In the genomic region with DNA sequence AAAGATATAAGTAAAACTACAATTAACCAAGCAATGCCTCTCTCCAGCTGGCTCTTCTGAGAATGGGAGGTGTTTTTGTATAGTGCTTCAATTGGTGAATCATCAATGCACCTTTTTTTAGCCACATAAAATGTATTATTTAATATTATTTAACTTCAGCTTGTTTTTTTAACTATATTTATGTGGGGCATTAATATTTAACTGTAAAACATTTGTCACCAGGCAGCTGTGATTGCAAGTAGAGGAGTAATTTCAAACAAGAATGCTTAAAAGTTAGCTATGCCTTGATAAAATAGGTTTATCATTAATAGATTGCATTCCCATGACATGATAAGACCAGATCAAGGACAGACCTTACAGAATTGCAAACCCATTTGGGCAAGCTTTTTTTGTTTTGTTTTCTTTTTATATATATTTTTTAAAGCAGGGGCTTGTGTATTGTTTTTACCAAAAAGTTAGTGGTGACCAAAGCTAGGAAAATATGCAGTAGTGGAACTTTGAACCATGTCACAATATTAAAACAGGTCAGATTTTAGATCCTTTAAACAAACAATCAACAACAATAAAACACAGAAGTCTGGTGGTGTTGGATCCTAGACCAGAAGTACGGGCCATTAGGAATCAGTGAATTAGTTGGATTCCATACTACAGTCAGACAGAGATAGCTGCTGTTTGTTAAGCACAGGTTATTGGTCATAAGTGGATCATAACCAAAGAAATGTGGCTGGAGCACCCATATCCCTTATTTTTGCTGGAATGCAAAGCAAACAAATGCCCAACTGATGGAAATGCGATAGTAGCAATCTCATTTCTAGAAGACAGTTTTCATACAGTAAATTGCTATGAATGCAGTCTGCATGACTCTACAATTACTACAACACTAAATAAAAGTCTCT, we compare ENCODE assay signal across 20 cellular contexts. TPM values are rescaled to one million over a fixed set of nuclear protein-coding genes. Genes with fewer than 3 reads are reported as not detected.
DNase-seq lines count a peak whose midpoint lies in the region; ATAC-seq and TF ChIP-seq lines count a peak whose summit lies in the region.
"Had no signal": no experiment of that assay in that cellular context is flagged by ENCODE, and none has a peak within 500 bp of the region (broad histone marks: within the 10 kb centered on the region; RNA-seq: fewer than 3 reads in every experiment).

No MANE protein-coding gene starts in this region.

- no peak for TF ChIP-seq EP300 in gastroesophageal sphincter (IDR thresholded peaks at IDR 0.05)

- peaks cover 0 to 11% (median 3%) of the 10 kb centered on the region in 7 donors for H3K9me3 Mint-ChIP-seq in CD14-positive monocyte
- H3K9me3 Mint-ChIP-seq: activated CD4-positive, alpha-beta T cell treated with anti-CD3 and anti-CD28 coated beads, Interleukin-2, amount 10 ng/mL, durations not matched to agents 7 days and 5 days had no signal

- H4K20me1 ChIP-seq in GM23248 (ENCODE audit: insufficient read depth), result no peaks in the 10 kb centered on the region
- no peaks in the 10 kb centered on the region for H4K20me1 ChIP-seq in smooth muscle cell (ENCODE audit: low read depth)

- ATAC-seq in gastroesophageal sphincter (no peak), omental fat pad (ENCODE audit: low FRiP score) (no peak)

- WGBS in GM23248 (ENCODE audit: low coverage in 1 of 2, low lambda C conversion rate in 2 of 2, missing lambda C conversion rate in 2 of 2), 2 experiments, result 99 to 100% methylated on average over 2 of the region's 2 CpGs
- 83 to 87% methylated on average over 2 of the region's 2 CpGs for WGBS in gastroesophageal sphincter (ENCODE audit: low coverage in 1 of 2), 2 donors
- 93% methylated on average over 2 of the region's 2 CpGs for WGBS in smooth muscle cell (ENCODE audit: low lambda C conversion rate)
- WGBS in lower leg skin, 2 donors, result 80 to 83% methylated on average over 2 of the region's 2 CpGs

- H3K36me3 ChIP-seq in GM23248 (ENCODE audit: low read depth) (peaks cover 53% of the 10 kb centered on the region), adipocyte (ENCODE audit: control insufficient read depth, insufficient read depth, low read length, severe bottlenecking) (peaks cover 29% of the 10 kb centered on the region), gastroesophageal sphincter (peaks cover 0 to 18% of the 10 kb centered on the region in 2 donors), smooth muscle cell (ENCODE audit: low read depth) (peaks cover 4% of the 10 kb centered on the region)

- peaks cover 3 to 14% of the 10 kb centered on the region in 2 donors for H3K36me3 Mint-ChIP-seq in CD14-positive monocyte
- H3K36me3 Mint-ChIP-seq: CD4-positive, alpha-beta memory T cell had no signal

- H3K27ac ChIP-seq in GM23248 (0 out of 2 replicates have a peak overlapping the region, but pooled peaks have one; percentile 3), gastroesophageal sphincter (peak overlapping the region; percentile 93 to 97 (median 96)), smooth muscle cell (ENCODE audit: low read depth) (no peak overlapping the region)
- H3K27ac ChIP-seq: parathyroid adenoma had no signal

- TF ChIP-seq CTCF in gastroesophageal sphincter (IDR thresholded peaks at IDR 0.05) (no peak), smooth muscle cell (IDR thresholded peaks at IDR 0.05; ENCODE audit: borderline replicate concordance, insufficient read depth, poor library complexity, severe bottlenecking) (no peak), CD14-positive monocyte (IDR thresholded peaks at IDR 0.05) (no peak), omental fat pad (IDR thresholded peaks at IDR 0.05) (no peak), lower leg skin (IDR thresholded peaks at IDR 0.05) (no peak)

- H3K4me3 Mint-ChIP-seq in CD14-positive monocyte, result peak overlapping the region in 1 of 2 donors; percentile 39
- H3K4me3 Mint-ChIP-seq: activated CD4-positive, alpha-beta T cell treated with anti-CD3 and anti-CD28 coated beads, Interleukin-2, amount 10 ng/mL, durations not matched to agents 7 days and 5 days; CD4-positive, alpha-beta memory T cell had no signal

- in situ Hi-C loops in GM23248 (cut with MboI), result no loop called here

- H3K4me1 ChIP-seq in GM23248 (ENCODE audit: insufficient read depth), result peaks cover 43% of the 10 kb centered on the region
- H3K4me1 ChIP-seq in adipocyte (ENCODE audit: control insufficient read depth, insufficient read depth, low read length), result peaks cover 43% of the 10 kb centered on the region
- peaks cover 0 to 64% (median 7%) of the 10 kb centered on the region in 3 donors for H3K4me1 ChIP-seq in gastroesophageal sphincter
- H3K4me1 ChIP-seq in smooth muscle cell (ENCODE audit: low read depth), result peaks cover 3% of the 10 kb centered on the region

- intact Hi-C loops in CD14-positive monocyte (cut with micrococcal nuclease) (no loop called here), lower leg skin (cut with DNase I; ENCODE audit: low total_unique reads) (loop anchor here (5.0 kb wide), 1 partner anchor 245 kb away; no protein-coding TSS in a partner anchor)

- no peak overlapping the region for H3K27ac Mint-ChIP-seq in CD14-positive monocyte
- H3K27ac Mint-ChIP-seq: activated CD4-positive, alpha-beta T cell treated with anti-CD3 and anti-CD28 coated beads, Interleukin-2, amount 10 ng/mL, durations not matched to agents 7 days and 5 days; CD4-positive, alpha-beta memory T cell had no signal

- H3F3A ChIP-seq in GM23248 (ENCODE audit: insufficient read depth), result peaks cover 51% of the 10 kb centered on the region
- no peaks in the 10 kb centered on the region for H3F3A ChIP-seq in smooth muscle cell (ENCODE audit: low read depth)

- peaks cover 75% of the 10 kb centered on the region for H3K79me2 ChIP-seq in GM23248 (ENCODE audit: insufficient read depth)
- peaks cover 23% of the 10 kb centered on the region for H3K79me2 ChIP-seq in smooth muscle cell (ENCODE audit: low read depth)
- H3K79me2 ChIP-seq: parathyroid adenoma had no signal

- no peaks in the 10 kb centered on the region for H3K27me3 ChIP-seq in GM23248 (replicated peaks; ENCODE audit: insufficient read depth)
- no peaks in the 10 kb centered on the region for H3K27me3 ChIP-seq in adipocyte (replicated peaks; ENCODE audit: control insufficient read depth, insufficient read depth, low read length)
- H3K27me3 ChIP-seq in gastroesophageal sphincter, result no peaks in the 10 kb centered on the region
- no peaks in the 10 kb centered on the region for H3K27me3 ChIP-seq in smooth muscle cell (ENCODE audit: low read depth)

- no peak for DNase-seq in GM23248
- no peak for DNase-seq in adipocyte (ENCODE audit: low read depth)
- DNase-seq in smooth muscle cell (lab: John Stamatoyannopoulos, UW; ENCODE audit: unreplicated experiment), result no peak
- no peak for DNase-seq in CD14-positive monocyte (ENCODE audit: low spot score)
- no peak for DNase-seq in omental fat pad (ENCODE audit: low spot score)
- DNase-seq in lower leg skin (ENCODE audit: low spot score in 2 of 2), result no peak
- no peak for DNase-seq in H4 (ENCODE audit: low spot score)
- DNase-seq: activated CD4-positive, alpha-beta T cell treated with anti-CD3 and anti-CD28 coated beads, Interleukin-2, amount 10 ng/mL, durations not matched to agents 7 days and 5 days; activated T-cell treated with anti-CD3 and anti-CD28 coated beads, Interleukin-2, amount 50 U/mL, for 48 hours; amygdala; CD4-positive, alpha-beta memory T cell; GDM1; HCEC 1CT; head of caudate nucleus; mesendoderm; NCI-H1417 treated with DMSO at 0.1 percent for 48 hours; NCI-H446 treated with DMSO at 0.1 percent for 48 hours had no signal

- H3K4me1 Mint-ChIP-seq in CD14-positive monocyte, result peaks cover 9% of the 10 kb centered on the region

- H3K4me3 ChIP-seq in GM23248 (peak overlapping the region; percentile 88), adipocyte (ENCODE audit: low read length) (peak overlapping the region; percentile 85), gastroesophageal sphincter (peak overlapping the region; percentile 84 to 85), smooth muscle cell (peak overlapping the region; percentile 78), lower leg skin (ENCODE audit: low read depth, poor library complexity, severe bottlenecking) (no peak overlapping the region)

- peak overlapping the region; percentile 94; the same call in 1 of the 2 replicates for H3K9ac ChIP-seq in GM23248
- H3K9ac ChIP-seq in adipocyte (ENCODE audit: low read length), result peak overlapping the region; percentile 99
- no peak overlapping the region for H3K9ac ChIP-seq in smooth muscle cell (ENCODE audit: low read depth)
- H3K9ac ChIP-seq: parathyroid adenoma had no signal

- peak overlapping the region; percentile 99 for H3K4me2 ChIP-seq in GM23248 (ENCODE audit: unreplicated experiment)
- H3K4me2 ChIP-seq in smooth muscle cell, result no peak overlapping the region

- TF ChIP-seq POLR2A in gastroesophageal sphincter (IDR thresholded peaks at IDR 0.05) (no peak), lower leg skin (IDR thresholded peaks at IDR 0.05) (no peak)

- no peaks in the 10 kb centered on the region for H3K9me2 ChIP-seq in GM23248 (ENCODE audit: insufficient read depth)

- peaks cover 45 to 62% (median 48%) of the 10 kb centered on the region in 3 donors for H3K27me3 Mint-ChIP-seq in CD14-positive monocyte (ENCODE audit: low read depth in 3 of 3)

- H2AFZ ChIP-seq in GM23248 (no peak overlapping the region), smooth muscle cell (ENCODE audit: low read depth) (no peak overlapping the region)
- H2AFZ ChIP-seq: parathyroid adenoma had no signal

- H3K9me3 ChIP-seq in GM23248 (ENCODE audit: low read depth) (no peaks in the 10 kb centered on the region), adipocyte (ENCODE audit: control insufficient read depth, low read length) (no peaks in the 10 kb centered on the region), gastroesophageal sphincter (no peaks in the 10 kb centered on the region), smooth muscle cell (replicated peaks; ENCODE audit: low read depth) (no peaks in the 10 kb centered on the region)

RNA-seq across cellular contexts. Expression of a gene that starts 2.9 kb away (rescaled TPM):
- total RNA-seq in GM23248 (2014; rRNA removed; shearing (Covaris generic)), result 251 and 283 TPM in 2 replicates
- polyA plus RNA-seq in GM23248 (2016; fragmentation: Nextera tagmentation; extraction: Ambion mirVana), result 344 and 358 TPM in 2 replicates
- 100 to 1,000 TPM; 142 to 188 (median 170) TPM for total RNA-seq in gastroesophageal sphincter
- 68.0 and 77.9 TPM in 2 replicates for total RNA-seq in smooth muscle cell
- 38.8 and 55.5 TPM in 2 replicates for polyA plus RNA-seq in smooth muscle cell
- under 1 TPM in 1 of 2 donors, not detected in 1; 0.19 TPM for polyA plus RNA-seq in CD14-positive monocyte
- 100 to 1,000 TPM; 144 to 204 (median 164) TPM for total RNA-seq in omental fat pad
- 10 to 100 TPM; 47.3 to 72.1 (median 67.7) TPM for total RNA-seq in lower leg skin
- total RNA-seq in H4 (2014; rRNA removed; shearing (Covaris generic)), result 59.4 and 67.2 TPM in 2 replicates
- total RNA-seq: activated CD4-positive, alpha-beta T cell treated with anti-CD3 and anti-CD28 coated beads, Interleukin-2, amount 10 ng/mL, durations not matched to agents 7 days and 5 days; T-helper 2 cell treated with Interferon-gamma antibody and Interleukin-4, amounts not matched to agents 100 ng/mL and 5 ng/mL, for 36 hours had no signal
- polyA plus RNA-seq: CD4-positive, alpha-beta memory T cell had no signal

RNA-seq across cellular contexts. Expression of a gene that starts 22.4 kb away (rescaled TPM):
- 1,062 and 1,092 TPM in 2 replicates for total RNA-seq in GM23248 (2014; rRNA removed; shearing (Covaris generic))
- 1,736 and 1,789 TPM in 2 replicates for polyA plus RNA-seq in GM23248 (2016; fragmentation: Nextera tagmentation; extraction: Ambion mirVana)
- total RNA-seq in gastroesophageal sphincter, result 100 to 1,000 TPM; 546 to 772 (median 602) TPM
- total RNA-seq in smooth muscle cell, result 63.4 and 84.7 TPM in 2 replicates
- 55.8 and 71.9 TPM in 2 replicates for polyA plus RNA-seq in smooth muscle cell
- not detected for polyA plus RNA-seq in CD14-positive monocyte
- total RNA-seq in omental fat pad, result 100 to 1,000 TPM; 354 to 482 (median 468) TPM
- 100 to 1,000 TPM in 3 of 4 donors, 10 to 100 TPM in 1; 78.7 to 178 (median 139) TPM for total RNA-seq in lower leg skin
- 210 and 218 TPM in 2 replicates for total RNA-seq in H4 (2014; rRNA removed; shearing (Covaris generic))
- total RNA-seq: activated CD4-positive, alpha-beta T cell treated with anti-CD3 and anti-CD28 coated beads, Interleukin-2, amount 10 ng/mL, durations not matched to agents 7 days and 5 days; CD4-positive, alpha-beta memory T cell; T-helper 2 cell treated with Interferon-gamma antibody and Interleukin-4, amounts not matched to agents 100 ng/mL and 5 ng/mL, for 36 hours had no signal
- polyA plus RNA-seq: CD4-positive, alpha-beta memory T cell had no signal
